In the genomic region with DNA sequence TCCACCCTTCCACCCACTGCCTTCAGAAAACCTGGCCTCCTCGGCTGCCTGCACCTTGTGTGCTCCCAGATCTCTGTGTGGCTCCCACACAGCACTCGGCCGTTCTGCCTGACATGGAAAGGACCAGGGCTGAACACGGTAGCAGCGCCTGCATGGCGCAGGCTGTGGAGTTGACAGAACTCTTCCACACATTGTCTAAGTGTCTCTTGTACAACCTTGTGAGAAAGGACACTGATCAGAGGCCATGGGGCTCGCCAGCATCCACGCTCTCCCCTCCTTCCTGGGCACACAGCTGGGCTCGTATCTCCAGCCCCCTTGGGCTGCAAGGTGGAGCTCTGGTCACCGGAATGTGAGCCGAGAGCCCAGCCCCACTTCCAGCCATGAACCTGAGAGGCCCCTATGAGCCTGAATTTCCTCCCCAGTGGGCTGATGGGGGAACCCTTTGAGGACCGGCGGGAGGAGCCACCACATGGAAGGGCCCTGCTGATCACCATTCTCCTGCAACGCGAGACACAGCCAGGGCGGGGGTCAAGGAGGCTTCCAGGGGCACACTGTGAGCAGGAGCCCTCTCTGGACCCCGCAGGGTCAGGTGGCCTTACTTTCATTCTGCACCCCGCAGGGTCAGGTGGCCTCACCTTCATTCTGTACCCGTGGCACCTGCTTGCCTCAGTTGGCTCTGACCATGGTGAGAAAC, we compare ENCODE assay signal across 26 cellular contexts.
DNase-seq lines count a peak whose midpoint lies in the region; ATAC-seq and TF ChIP-seq lines count a peak whose summit lies in the region.
"Had no signal": no experiment of that assay in that cellular context is flagged by ENCODE, and none has a peak within 500 bp of the region (broad histone marks: within the 10 kb centered on the region; RNA-seq: fewer than 3 reads in every experiment).

No MANE protein-coding gene starts in this region.

- H3K4me1 Mint-ChIP-seq in activated T-cell treated with anti-CD3 and anti-CD28 coated beads, Interleukin-2, amount 50 U/mL, for 4 hours (ENCODE audit: low read depth), result peaks cover 19% of the 10 kb centered on the region
- H3K4me1 Mint-ChIP-seq in CD8-positive, alpha-beta T cell (ENCODE audit: low read depth), result peaks cover 33% of the 10 kb centered on the region
- H3K4me1 Mint-ChIP-seq: B cell, CD14-positive monocyte, GM23338 had no signal

- no peak for TF ChIP-seq EP300 in tibial nerve (IDR thresholded peaks at IDR 0.05)

- CTCF ChIA-PET in CD8-positive, alpha-beta T cell (lab: Charles Lee), result interaction anchor here (1.4 kb wide), 1 partner anchor 31 kb away, joined by 5 read pairs; no protein-coding TSS in a partner anchor

- no peaks in the 10 kb centered on the region for H3K27me3 ChIP-seq in CD8-positive, alpha-beta T cell (ENCODE audit: insufficient read depth, low read length)
- H3K27me3 ChIP-seq in foreskin keratinocyte (peaks cover 3% of the 10 kb centered on the region), neuronal stem cell (ENCODE audit: control insufficient read depth in 3 of 3, insufficient read depth in 3 of 3, low read depth in 1 of 3, low read length in 3 of 3) (peaks cover 0 to 2% (median 0%) of the 10 kb centered on the region in 3 experiments), tibial nerve (no peaks in the 10 kb centered on the region)

- no peak overlapping the region for H4K91ac ChIP-seq in neuronal stem cell (ENCODE audit: low read depth, low read length, poor library complexity)

- no peak overlapping the region for H3K14ac ChIP-seq in neuronal stem cell (ENCODE audit: low read length)

- no peak overlapping the region for H2AFZ ChIP-seq in neuronal stem cell (ENCODE audit: low read length)
- H2AFZ ChIP-seq: GM23338 had no signal

- no peak overlapping the region for H3K9ac ChIP-seq in neuronal stem cell (ENCODE audit: low read depth, low read length, poor library complexity)
- H3K9ac ChIP-seq: KMS-11 had no signal

- H2BK12ac ChIP-seq in neuronal stem cell (ENCODE audit: low read length), result peak overlapping the region; percentile 28

- intact Hi-C loops in CD8-positive, alpha-beta T cell (cut with DNase I, micrococcal nuclease), result loop anchor here in 1 of 2 experiments (2.0 kb wide), 1 partner anchor 31 kb away; no protein-coding TSS in a partner anchor

- DNase-seq in activated T-cell treated with anti-CD3 and anti-CD28 coated beads, Interleukin-2, amount 50 U/mL, for 1 hour, result peak; percentile 14
- no peak for DNase-seq in activated T-cell treated with anti-CD3 and anti-CD28 coated beads, Interleukin-2, amount 50 U/mL, for 4 hours
- no peak for DNase-seq in CD8-positive, alpha-beta T cell
- DNase-seq in foreskin keratinocyte (no peak), neuronal stem cell (ENCODE audit: low spot score) (no peak), tibial nerve (ENCODE audit: low spot score in 2 of 2) (no peak), SKM-1 treated with dmso at 0.1 percent for 144 hours (lab: John Stamatoyannopoulos, UW; ENCODE audit: unreplicated experiment) (no peak)
- DNase-seq: Caco-2; DND-41; IMR-90; NCI-H1105 treated with DMSO at 0.1 percent for 48 hours; NCI-H1694; NCI-H2081; NCI-H2171; NCI-H345; NCI-H774; NK-92 treated with Interleukin-12 subunit alpha and Interleukin-12 subunit beta, amount 100 ng/mL, for 24 hours; SHP77 treated with DMSO at 0.1 percent for 48 hours had no signal

- H3K18ac ChIP-seq in neuronal stem cell (ENCODE audit: low read length), result peak overlapping the region; percentile 0

- H2BK5ac ChIP-seq in neuronal stem cell (ENCODE audit: low read length), result no peak overlapping the region

- H3K4me3 ChIP-seq in CD8-positive, alpha-beta T cell (ENCODE audit: low read depth, low read length), result no peak overlapping the region
- H3K4me3 ChIP-seq in neuronal stem cell (ENCODE audit: low read length in 2 of 2) (no peak overlapping the region), tibial nerve (no peak overlapping the region)
- H3K4me3 ChIP-seq: GM12878, GM23338 had no signal

- POLR2A ChIA-PET in CD8-positive, alpha-beta T cell (lab: Charles Lee), result interaction anchor here (2.3 kb wide), 1 partner anchor 31 kb away, joined by 10 read pairs; no protein-coding TSS in a partner anchor

- no peaks in the 10 kb centered on the region for H3K9me3 Mint-ChIP-seq in activated T-cell treated with anti-CD3 and anti-CD28 coated beads, Interleukin-2, amount 50 U/mL, for 4 hours
- H3K9me3 Mint-ChIP-seq in CD8-positive, alpha-beta T cell, result no peaks in the 10 kb centered on the region

- H2BK120ac ChIP-seq in neuronal stem cell (ENCODE audit: low read depth, low read length), result no peak overlapping the region

- peak overlapping the region; percentile 56 for H3K27ac ChIP-seq in CD8-positive, alpha-beta T cell (ENCODE audit: low read depth, low read length)
- H3K27ac ChIP-seq in foreskin keratinocyte (peak overlapping the region; percentile 98), neuronal stem cell (replicated peaks; ENCODE audit: low read length) (no peak overlapping the region), tibial nerve (no peak overlapping the region)
- H3K27ac ChIP-seq: RWPE1 had no signal

- H3K27me3 Mint-ChIP-seq in activated T-cell treated with anti-CD3 and anti-CD28 coated beads, Interleukin-2, amount 50 U/mL, for 4 hours (ENCODE audit: low read depth), result no peaks in the 10 kb centered on the region
- H3K27me3 Mint-ChIP-seq in CD8-positive, alpha-beta T cell (ENCODE audit: low read depth), result no peaks in the 10 kb centered on the region
- H3K27me3 Mint-ChIP-seq: B cell had no signal

- H3K9me3 ChIP-seq in CD8-positive, alpha-beta T cell (ENCODE audit: low read length), result no peaks in the 10 kb centered on the region
- peaks cover 0 to 2% of the 10 kb centered on the region in 2 donors for H3K9me3 ChIP-seq in neuronal stem cell (replicated peaks in 1 of 2; ENCODE audit: control insufficient read depth in 2 of 2, insufficient read depth in 1 of 2, low read depth in 1 of 2, low read length in 2 of 2)
- peaks cover 0 to 12% (median 0%) of the 10 kb centered on the region in 4 donors for H3K9me3 ChIP-seq in tibial nerve
- H3K9me3 ChIP-seq: Caco-2 had no signal

- H3K79me1 ChIP-seq in neuronal stem cell (ENCODE audit: low read depth, low read length), result no peaks in the 10 kb centered on the region

- H2BK15ac ChIP-seq in neuronal stem cell (ENCODE audit: low read length), result no peak overlapping the region

- whole genome bisulfite sequencing in neuronal stem cell (ENCODE audit: extremely low coverage in 2 of 2, insufficient read length in 2 of 2, insufficient replicate concordance in 1 of 2), 2 donors, result no CpG with 5 or more reads among the region's 19 CpGs
- WGBS in tibial nerve, 2 donors, result 75 to 86% methylated on average over 19 of the region's 19 CpGs

- H4K8ac ChIP-seq in neuronal stem cell (ENCODE audit: low read depth, low read length), result no peak overlapping the region

- H3K4me1 ChIP-seq in CD8-positive, alpha-beta T cell (ENCODE audit: insufficient read depth, low read length), result peaks cover 32% of the 10 kb centered on the region
- peaks cover 21% of the 10 kb centered on the region for H3K4me1 ChIP-seq in foreskin keratinocyte
- peaks cover 0 to 5% of the 10 kb centered on the region in 2 donors for H3K4me1 ChIP-seq in neuronal stem cell (ENCODE audit: control insufficient read depth in 2 of 2, insufficient read depth in 1 of 2, low read depth in 1 of 2, low read length in 2 of 2)
- H3K4me1 ChIP-seq in tibial nerve, result no peaks in the 10 kb centered on the region
- H3K4me1 ChIP-seq: Caco-2 had no signal

- no peak for TF ChIP-seq CTCF in CD8-positive, alpha-beta T cell (IDR thresholded peaks at IDR 0.05)
- TF ChIP-seq CTCF in foreskin keratinocyte (conservative IDR thresholded peaks at IDR 0.05), result no peak
- TF ChIP-seq CTCF in tibial nerve (IDR thresholded peaks at IDR 0.05), result no peak

- TF ChIP-seq POLR2A in tibial nerve (IDR thresholded peaks at IDR 0.05), result no peak

- no peak overlapping the region for H3K4ac ChIP-seq in neuronal stem cell (ENCODE audit: low read length)

- H3K27ac Mint-ChIP-seq in CD8-positive, alpha-beta T cell, result peak overlapping the region; percentile 91
- H3K27ac Mint-ChIP-seq: B cell, CD14-positive monocyte, GM23338 had no signal

- peak overlapping the region; percentile 47 for H2AK5ac ChIP-seq in neuronal stem cell (ENCODE audit: low read depth, low read length)

- H3K36me3 ChIP-seq in CD8-positive, alpha-beta T cell (ENCODE audit: insufficient read depth, low read length), result no peaks in the 10 kb centered on the region
- no peaks in the 10 kb centered on the region for H3K36me3 ChIP-seq in neuronal stem cell (replicated peaks in 1 of 2; ENCODE audit: control insufficient read depth in 2 of 2, insufficient read depth in 2 of 2, low read length in 2 of 2)
- H3K36me3 ChIP-seq in tibial nerve, result no peaks in the 10 kb centered on the region

- no peak overlapping the region for H3K4me2 ChIP-seq in neuronal stem cell (ENCODE audit: insufficient read depth, low read length, poor library complexity, severe bottlenecking)
- H3K4me2 ChIP-seq: GM23338, KMS-11 had no signal

- no peaks in the 10 kb centered on the region for H3K36me3 Mint-ChIP-seq in activated T-cell treated with anti-CD3 and anti-CD28 coated beads, Interleukin-2, amount 50 U/mL, for 4 hours (ENCODE audit: insufficient read depth)
- no peaks in the 10 kb centered on the region for H3K36me3 Mint-ChIP-seq in CD8-positive, alpha-beta T cell
- H3K36me3 Mint-ChIP-seq: CD14-positive monocyte had no signal

- H3K23ac ChIP-seq in neuronal stem cell (ENCODE audit: low read depth, low read length, poor library complexity), result no peak overlapping the region

- ATAC-seq in activated T-cell treated with anti-CD3 and anti-CD28 coated beads, Interleukin-2, amount 50 U/mL, for 4 hours, result no peak
- no peak for ATAC-seq in CD8-positive, alpha-beta T cell
- ATAC-seq in foreskin keratinocyte, result no peak
- no peak for ATAC-seq in GM19324 (IDR thresholded peaks at IDR 0.05; ENCODE audit: low FRiP score, unreplicated experiment)
- ATAC-seq: GM12878, GM23338, HCT116 had no signal

- no peak overlapping the region for H3K4me3 Mint-ChIP-seq in activated T-cell treated with anti-CD3 and anti-CD28 coated beads, Interleukin-2, amount 50 U/mL, for 4 hours
- H3K4me3 Mint-ChIP-seq in CD8-positive, alpha-beta T cell, result no peak overlapping the region
- H3K4me3 Mint-ChIP-seq: B cell, CD14-positive monocyte, GM23338 had no signal

Comparison
In these comparisons a context has a peak if more than half of its experiments do, and no peak if none do; other contexts are left out.
1. H3K27ac ChIP-seq: peak in CD8-positive, alpha-beta T cell (single experiment) and foreskin keratinocyte (single experiment); none in neuronal stem cell (single experiment) and tibial nerve (0 of 4).